In the genomic region with DNA sequence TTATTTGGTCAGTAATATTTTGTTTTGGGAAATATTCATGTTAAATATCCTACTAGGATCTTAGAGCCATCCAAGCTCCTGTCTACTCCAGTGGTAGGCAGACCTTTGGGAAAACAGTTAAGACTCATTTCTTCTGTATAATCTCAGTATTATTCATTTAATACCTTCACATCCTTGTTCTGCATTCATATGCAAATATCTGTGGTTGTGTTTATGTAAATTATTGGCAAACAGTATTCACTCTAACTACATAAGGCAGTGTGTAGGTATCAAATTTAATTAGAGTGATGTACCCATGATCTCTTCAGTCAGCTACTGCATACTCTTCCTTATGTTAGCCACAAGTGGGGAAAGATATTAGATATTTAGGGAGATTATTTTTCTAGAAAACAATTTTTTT, we compare ENCODE assay signal across 22 cellular contexts.
"Had no signal": no experiment of that assay in that cellular context is flagged by ENCODE, and none has a peak within 500 bp of the region (broad histone marks: within the 10 kb centered on the region; RNA-seq: fewer than 3 reads in every experiment).

No MANE protein-coding gene starts in this region.

- H3K27ac ChIP-seq: colonic mucosa, esophagus muscularis mucosa, foreskin keratinocyte, gastroesophageal sphincter, heart left ventricle, hepatocyte, left lung, lower lobe of right lung had no signal

- H3K36me3 ChIP-seq: colonic mucosa, esophagus muscularis mucosa, gastroesophageal sphincter, left lung, lower lobe of right lung had no signal

- H3K4me2 ChIP-seq: hepatocyte had no signal

- H3K27me3 ChIP-seq: colonic mucosa, esophagus muscularis mucosa, foreskin keratinocyte, gastroesophageal sphincter, heart left ventricle, hepatocyte, left lung had no signal

- H2AFZ ChIP-seq: hepatocyte had no signal

- FAIRE-seq: frontal cortex, kidney had no signal

- DNase-seq: colonic mucosa; cortex of kidney; effector memory CD4-positive, alpha-beta T cell; foreskin keratinocyte; heart left ventricle; hypothalamus; immature natural killer cell; islet precursor cell; kidney; kidney glomerular epithelial cell; left colon; left lung; left ventricle myocardium superior; lower lobe of right lung; mesenchymal stem cell; mucosa of descending colon; naive B cell; naive thymus-derived CD8-positive, alpha-beta T cell had no signal

- H3K4me3 ChIP-seq: colonic mucosa, esophagus muscularis mucosa, gastroesophageal sphincter, heart left ventricle, hepatocyte, left lung, lower lobe of right lung, mucosa of descending colon had no signal

- H3K4me1 ChIP-seq: colonic mucosa, left lung, lower lobe of right lung had no signal

- ATAC-seq: foreskin keratinocyte; gastroesophageal sphincter; heart left ventricle; left colon; left lung; left ventricle myocardium superior; lower lobe of right lung; mucosa of descending colon; naive thymus-derived CD8-positive, alpha-beta T cell had no signal

- H3K79me2 ChIP-seq: hepatocyte had no signal

- H3K9me3 ChIP-seq: colonic mucosa, esophagus muscularis mucosa, gastroesophageal sphincter, mucosa of descending colon had no signal
